9 cellular contexts compared by ENCODE assay signal in genomic region chr5:474826-475661, GRCh38. TPM values are rescaled to one million over a fixed set of nuclear protein-coding genes. Genes with fewer than 3 reads are reported as not detected.
DNase-seq lines count a peak whose midpoint lies in the region; ATAC-seq, FAIRE-seq and TF ChIP-seq lines count a peak whose summit lies in the region.
"Had no signal": no experiment of that assay in that cellular context is flagged by ENCODE, and none has a peak within 500 bp of the region (broad histone marks: within the 10 kb centered on the region; RNA-seq: fewer than 3 reads in every experiment).

No MANE protein-coding gene starts in this region.

- no peak overlapping the region for H3K27ac Mint-ChIP-seq in activated CD8-positive, alpha-beta T cell treated with anti-CD3 and anti-CD28 coated beads for 36 hours
- H3K27ac Mint-ChIP-seq in stimulated activated effector memory CD8-positive, alpha-beta T cell treated with anti-CD3 and anti-CD28 coated beads, Interleukin-12 subunit alpha, Interleukin-12 subunit beta, amount 100 ng/mL, for 72 hours, result no peak overlapping the region

- FAIRE-seq in D721Med (lab: Jason Lieb, UNC), result no peak

- 39% methylated on average over 36 of the region's 50 CpGs for WGBS in hepatocyte (ENCODE audit: low lambda C conversion rate, missing lambda C conversion rate)

- H3K4me3 ChIP-seq in hepatocyte, result no peak overlapping the region

- H2AFZ ChIP-seq in hepatocyte, result no peak overlapping the region

- peaks cover 18% of the 10 kb centered on the region for H3K79me2 ChIP-seq in hepatocyte

- H3K9me3 ChIP-seq in hepatocyte (ENCODE audit: low read depth), result no peaks in the 10 kb centered on the region

- H3K27me3 Mint-ChIP-seq in activated CD8-positive, alpha-beta T cell treated with anti-CD3 and anti-CD28 coated beads for 36 hours, result peaks cover 2% of the 10 kb centered on the region

- CTCF ChIA-PET in activated CD8-positive, alpha-beta T cell treated with anti-CD3 and anti-CD28 coated beads for 36 hours (lab: Charles Lee), result no interaction called here

- POLR2A ChIA-PET in activated CD8-positive, alpha-beta T cell treated with anti-CD3 and anti-CD28 coated beads for 36 hours (lab: Charles Lee), result interaction anchor here (1.2 to 2.2 kb wide), 3 partner anchors 28 to 138 kb away, joined by 4 to 7 read pairs (median 4); partner anchors contain the start of gene CEP72

- no peak for TF ChIP-seq CTCF in activated CD8-positive, alpha-beta T cell treated with anti-CD3 and anti-CD28 coated beads for 36 hours (IDR thresholded peaks at IDR 0.05)
- TF ChIP-seq CTCF in hepatocyte (IDR thresholded peaks at IDR 0.05; ENCODE audit: poor library complexity) (no peak), D721Med (IDR thresholded peaks at IDR 0.05; ENCODE audit: insufficient read depth, missing control alignments) (no peak)

- H3K4me1 ChIP-seq in hepatocyte (ENCODE audit: insufficient read depth), result peaks cover 20% of the 10 kb centered on the region

- H3K4me3 Mint-ChIP-seq in activated CD8-positive, alpha-beta T cell treated with anti-CD3 and anti-CD28 coated beads for 36 hours, result peak overlapping the region; percentile 89
- H3K4me3 Mint-ChIP-seq in stimulated activated effector memory CD8-positive, alpha-beta T cell treated with anti-CD3 and anti-CD28 coated beads, Interleukin-12 subunit alpha, Interleukin-12 subunit beta, amount 100 ng/mL, for 72 hours, result peak overlapping the region; percentile 93

- peaks cover 15% of the 10 kb centered on the region for H3K4me1 Mint-ChIP-seq in activated CD8-positive, alpha-beta T cell treated with anti-CD3 and anti-CD28 coated beads for 36 hours (ENCODE audit: low read depth)
- H3K4me1 Mint-ChIP-seq in stimulated activated effector memory CD8-positive, alpha-beta T cell treated with anti-CD3 and anti-CD28 coated beads, Interleukin-12 subunit alpha, Interleukin-12 subunit beta, amount 100 ng/mL, for 72 hours, result peaks cover 29% of the 10 kb centered on the region

- intact Hi-C loops in activated CD8-positive, alpha-beta T cell treated with anti-CD3 and anti-CD28 coated beads for 36 hours (cut with micrococcal nuclease), result no loop called here

- peaks cover 26% of the 10 kb centered on the region for H3K36me3 Mint-ChIP-seq in activated CD8-positive, alpha-beta T cell treated with anti-CD3 and anti-CD28 coated beads for 36 hours (ENCODE audit: low read depth)
- H3K36me3 Mint-ChIP-seq in stimulated activated effector memory CD8-positive, alpha-beta T cell treated with anti-CD3 and anti-CD28 coated beads, Interleukin-12 subunit alpha, Interleukin-12 subunit beta, amount 100 ng/mL, for 72 hours, result peaks cover 34% of the 10 kb centered on the region

- H3K4me2 ChIP-seq in hepatocyte, result peak overlapping the region; percentile 100

- no peaks in the 10 kb centered on the region for H3K9me2 ChIP-seq in hepatocyte (replicated peaks; ENCODE audit: insufficient read depth)

- H3K27ac ChIP-seq in hepatocyte, result no peak overlapping the region

- no peaks in the 10 kb centered on the region for H3K36me3 ChIP-seq in hepatocyte (replicated peaks; ENCODE audit: insufficient read depth, low read depth)

- no peak for ATAC-seq in activated CD8-positive, alpha-beta T cell treated with anti-CD3 and anti-CD28 coated beads for 36 hours
- no peak for ATAC-seq in stimulated activated effector memory CD8-positive, alpha-beta T cell treated with anti-CD3 and anti-CD28 coated beads, Interleukin-12 subunit alpha, Interleukin-12 subunit beta, amount 100 ng/mL, for 72 hours
- ATAC-seq in HG03432 (IDR thresholded peaks at IDR 0.05; ENCODE audit: unreplicated experiment) (no peak), GM21723 (IDR thresholded peaks at IDR 0.05; ENCODE audit: unreplicated experiment) (no peak)

- peaks cover 3% of the 10 kb centered on the region for H3K27me3 ChIP-seq in hepatocyte

- H4K20me1 ChIP-seq in hepatocyte (ENCODE audit: insufficient read depth, poor library complexity, severe bottlenecking), result peaks cover 5% of the 10 kb centered on the region

- H3K9me3 Mint-ChIP-seq in activated CD8-positive, alpha-beta T cell treated with anti-CD3 and anti-CD28 coated beads for 36 hours, result no peaks in the 10 kb centered on the region
- H3K9me3 Mint-ChIP-seq in stimulated activated effector memory CD8-positive, alpha-beta T cell treated with anti-CD3 and anti-CD28 coated beads, Interleukin-12 subunit alpha, Interleukin-12 subunit beta, amount 100 ng/mL, for 72 hours, result no peaks in the 10 kb centered on the region

- peak; percentile 24 to 30 for DNase-seq in activated CD4-positive, alpha-beta T cell treated with anti-CD3 and anti-CD28 coated beads, Interleukin-2, amount 50 U/mL, for 48 hours
- DNase-seq in activated CD4-positive, alpha-beta T cell treated with anti-CD3 and anti-CD28 coated beads for 4 hours, result no peak
- DNase-seq in activated CD8-positive, alpha-beta T cell treated with anti-CD3 and anti-CD28 coated beads for 36 hours, result no peak
- DNase-seq in hepatocyte (ENCODE audit: low spot score) (no peak), D721Med (ENCODE audit: insufficient read length, low spot score) (no peak)
- no peak for DNase-seq in stimulated activated effector memory CD8-positive, alpha-beta T cell treated with anti-CD3 and anti-CD28 coated beads, Interleukin-12 subunit alpha, Interleukin-12 subunit beta, amount 100 ng/mL, for 72 hours (ENCODE audit: low spot score in 2 of 2)
- DNase-seq: KBM-7 had no signal

RNA-seq across cellular contexts. Expression of gene EXOC3, which starts 32.1 kb away (rescaled TPM):
- total RNA-seq in activated CD8-positive, alpha-beta T cell treated with anti-CD3 and anti-CD28 coated beads for 36 hours, result 10 to 100 TPM; 65.9 to 67.6 TPM
- 30.9 and 38.3 TPM in 2 replicates for total RNA-seq in hepatocyte
- 36.1 and 45.3 TPM in 2 replicates for polyA plus RNA-seq in hepatocyte

RNA-seq across cellular contexts. Expression of gene SLC9A3, which starts 49.2 kb away (rescaled TPM):
- 1 to 10 TPM; 3.2 to 3.3 TPM for total RNA-seq in activated CD8-positive, alpha-beta T cell treated with anti-CD3 and anti-CD28 coated beads for 36 hours
- total RNA-seq in hepatocyte, result 6.7 and 7.4 TPM in 2 replicates
- polyA plus RNA-seq in hepatocyte, result 4.8 and 5.4 TPM in 2 replicates

Comparison
In these comparisons a context has a peak if more than half of its experiments do, and no peak if none do; other contexts are left out.
1. DNase-seq: peak in activated CD4-positive, alpha-beta T cell treated with anti-CD3 and anti-CD28 coated beads, Interleukin-2, amount 50 U/mL, for 48 hours (2 of 2); none in activated CD4-positive, alpha-beta T cell treated with anti-CD3 and anti-CD28 coated beads for 4 hours (0 of 2), activated CD8-positive, alpha-beta T cell treated with anti-CD3 and anti-CD28 coated beads for 36 hours (single experiment), hepatocyte (single experiment), stimulated activated effector memory CD8-positive, alpha-beta T cell treated with anti-CD3 and anti-CD28 coated beads, Interleukin-12 subunit alpha, Interleukin-12 subunit beta, amount 100 ng/mL, for 72 hours (0 of 2) and D721Med (single experiment).